In the genomic region with DNA sequence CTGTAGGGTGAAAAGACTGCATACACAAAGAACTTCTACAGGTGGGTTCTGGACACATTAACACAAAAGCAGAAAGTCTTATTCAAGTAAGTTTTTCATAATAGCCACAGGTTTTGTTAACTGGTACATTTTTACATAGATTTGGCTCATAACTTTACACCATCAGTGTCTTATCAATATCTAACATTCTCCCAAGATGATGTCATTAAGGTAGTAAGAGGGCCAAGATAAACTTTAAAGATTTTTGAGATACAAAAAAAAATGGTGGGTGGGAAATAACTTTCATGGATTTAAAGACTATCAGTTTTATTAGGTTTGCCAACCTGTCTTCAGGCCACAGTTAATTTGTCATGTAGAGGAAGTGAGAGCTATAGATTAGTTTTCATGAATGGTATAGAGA, we compare ENCODE assay signal across 10 cellular contexts. TPM values are rescaled to one million over a fixed set of nuclear protein-coding genes. Genes with fewer than 3 reads are reported as not detected.
DNase-seq lines count a peak whose midpoint lies in the region; ATAC-seq and TF ChIP-seq lines count a peak whose summit lies in the region.
"Had no signal": no experiment of that assay in that cellular context is flagged by ENCODE, and none has a peak within 500 bp of the region (broad histone marks: within the 10 kb centered on the region; RNA-seq: fewer than 3 reads in every experiment).

No MANE protein-coding gene starts in this region.

- H3K27ac ChIP-seq in OCI-LY3 (ENCODE audit: low read length), result no peak overlapping the region
- H3K27ac ChIP-seq in osteoblast (ENCODE audit: low read depth, low read length), result peak overlapping the region; percentile 100
- H3K27ac ChIP-seq: body of pancreas had no signal

- H4K20me1 ChIP-seq in OCI-LY3 (ENCODE audit: insufficient read depth, low read length), result peaks cover 27% of the 10 kb centered on the region
- H4K20me1 ChIP-seq in osteoblast (ENCODE audit: insufficient read depth, low read length), result peaks cover 10% of the 10 kb centered on the region

- H3K4me1 ChIP-seq in OCI-LY3 (ENCODE audit: low read length) (peaks cover 26% of the 10 kb centered on the region), osteoblast (ENCODE audit: insufficient read depth, low read length) (peaks cover 20% of the 10 kb centered on the region)

- TF ChIP-seq CTCF in OCI-LY3 (IDR thresholded peaks at IDR 0.05; ENCODE audit: low read depth, low read length), result no peak
- TF ChIP-seq CTCF in osteoblast (IDR thresholded peaks at IDR 0.05; ENCODE audit: extremely low read depth, low read depth, low read length), result no peak

- H3K9me3 Mint-ChIP-seq in activated CD4-positive, alpha-beta T cell treated with anti-CD3 and anti-CD28 coated beads for 36 hours (ENCODE audit: low read depth), result no peaks in the 10 kb centered on the region
- no peaks in the 10 kb centered on the region for H3K9me3 Mint-ChIP-seq in dendritic cell treated with granulocyte-macrophage colony-stimulating factor and Interleukin-4, amounts not matched to agents 40 ng/mL and 50 ng/mL, for 4 days

- CTCF ChIA-PET in activated CD4-positive, alpha-beta T cell treated with anti-CD3 and anti-CD28 coated beads for 36 hours (lab: Charles Lee), result interaction anchor here (1.0 to 1.3 kb wide), 4 partner anchors 12 to 140 kb away, joined by 3 to 4 read pairs (median 4); no protein-coding TSS in a partner anchor

- H3K4me2 ChIP-seq in OCI-LY3 (ENCODE audit: low read length), result peak overlapping the region; percentile 80
- H3K4me2 ChIP-seq in osteoblast (ENCODE audit: insufficient read depth, low read length), result peak overlapping the region; percentile 90

- H3K4me3 ChIP-seq in OCI-LY3 (ENCODE audit: low read length) (peak overlapping the region; percentile 84), osteoblast (ENCODE audit: insufficient read depth, low read length) (peak overlapping the region; percentile 11)
- H3K4me3 ChIP-seq: body of pancreas had no signal

- POLR2A ChIA-PET in activated CD4-positive, alpha-beta T cell treated with anti-CD3 and anti-CD28 coated beads for 36 hours (lab: Charles Lee), result interaction anchor here (1.1 to 1.4 kb wide), 3 partner anchors 74 to 277 kb away, joined by 4 to 6 read pairs (median 4); a partner anchor contains a TSS

- H3K79me2 ChIP-seq in OCI-LY3 (ENCODE audit: low read length) (peaks cover 68% of the 10 kb centered on the region), osteoblast (ENCODE audit: insufficient read depth, low read length) (peaks cover 66% of the 10 kb centered on the region)

- H3K27ac Mint-ChIP-seq in activated CD4-positive, alpha-beta T cell treated with anti-CD3 and anti-CD28 coated beads for 36 hours, result peak overlapping the region; percentile 92
- no peak overlapping the region for H3K27ac Mint-ChIP-seq in dendritic cell treated with granulocyte-macrophage colony-stimulating factor and Interleukin-4, amounts not matched to agents 40 ng/mL and 50 ng/mL, for 4 days

- H3K36me3 Mint-ChIP-seq in activated CD4-positive, alpha-beta T cell treated with anti-CD3 and anti-CD28 coated beads for 36 hours (ENCODE audit: low read depth), result peaks cover 42% of the 10 kb centered on the region
- H3K36me3 Mint-ChIP-seq in dendritic cell treated with granulocyte-macrophage colony-stimulating factor and Interleukin-4, amounts not matched to agents 40 ng/mL and 50 ng/mL, for 4 days (ENCODE audit: low read depth), result peaks cover 43% of the 10 kb centered on the region

- H3K36me3 ChIP-seq in OCI-LY3 (replicated peaks; ENCODE audit: low read depth, low read length) (peaks cover 19% of the 10 kb centered on the region), osteoblast (ENCODE audit: insufficient read depth, low read length) (peaks cover 14% of the 10 kb centered on the region)

- H3K4me3 Mint-ChIP-seq in activated CD4-positive, alpha-beta T cell treated with anti-CD3 and anti-CD28 coated beads for 36 hours, result peak overlapping the region; percentile 98
- H3K4me3 Mint-ChIP-seq in dendritic cell treated with granulocyte-macrophage colony-stimulating factor and Interleukin-4, amounts not matched to agents 40 ng/mL and 50 ng/mL, for 4 days, result peak overlapping the region; percentile 7

- H3K9ac ChIP-seq in OCI-LY3 (ENCODE audit: low read length), result peak overlapping the region; percentile 91

- no peaks in the 10 kb centered on the region for H3K27me3 Mint-ChIP-seq in activated CD4-positive, alpha-beta T cell treated with anti-CD3 and anti-CD28 coated beads for 36 hours
- no peaks in the 10 kb centered on the region for H3K27me3 Mint-ChIP-seq in dendritic cell treated with granulocyte-macrophage colony-stimulating factor and Interleukin-4, amounts not matched to agents 40 ng/mL and 50 ng/mL, for 4 days

- intact Hi-C loops in activated CD4-positive, alpha-beta T cell treated with anti-CD3 and anti-CD28 coated beads for 36 hours (cut with DNase I, micrococcal nuclease), result loop anchor here (2.0 to 10.0 kb wide), 3 partner anchors 147 to 920 kb away; a partner anchor contains a TSS
- intact Hi-C loops in dendritic cell treated with granulocyte-macrophage colony-stimulating factor and Interleukin-4, amounts not matched to agents 40 ng/mL and 50 ng/mL, for 4 days (cut with micrococcal nuclease), result no loop called here

- H2AFZ ChIP-seq in OCI-LY3 (ENCODE audit: low read depth, low read length) (no peak overlapping the region), osteoblast (ENCODE audit: low read length) (no peak overlapping the region)

- no peak for DNase-seq in activated CD4-positive, alpha-beta T cell treated with anti-CD3 and anti-CD28 coated beads for 36 hours
- DNase-seq in activated CD4-positive, alpha-beta T cell treated with anti-CD3 and anti-CD28 coated beads for 4 hours, result no peak
- DNase-seq in osteoblast (ENCODE audit: insufficient read length, low spot score, missing footprints) (no peak), anterior cingulate cortex (lab: John Stamatoyannopoulos, UW) (no peak)
- no peak for DNase-seq in stimulated activated CD4-positive, alpha-beta T cell treated with anti-CD3 and anti-CD28 coated beads, Interleukin-2, amount 100 ng/mL, for 48 hours
- DNase-seq: body of pancreas, NCI-H187 treated with DMSO at 0.1 percent for 48 hours had no signal

- H3K9me3 ChIP-seq in OCI-LY3 (ENCODE audit: insufficient read depth, low read length) (no peaks in the 10 kb centered on the region), osteoblast (ENCODE audit: low read depth, low read length) (no peaks in the 10 kb centered on the region)
- H3K9me3 ChIP-seq: body of pancreas had no signal

- peaks cover 43% of the 10 kb centered on the region for H3K4me1 Mint-ChIP-seq in activated CD4-positive, alpha-beta T cell treated with anti-CD3 and anti-CD28 coated beads for 36 hours
- peaks cover 30% of the 10 kb centered on the region for H3K4me1 Mint-ChIP-seq in dendritic cell treated with granulocyte-macrophage colony-stimulating factor and Interleukin-4, amounts not matched to agents 40 ng/mL and 50 ng/mL, for 4 days (ENCODE audit: low read depth)

- H3K27me3 ChIP-seq in OCI-LY3 (ENCODE audit: low read depth, low read length) (no peaks in the 10 kb centered on the region), osteoblast (ENCODE audit: insufficient read depth, low read length) (no peaks in the 10 kb centered on the region)
- H3K27me3 ChIP-seq: body of pancreas had no signal

- ATAC-seq in activated CD4-positive, alpha-beta T cell treated with anti-CD3 and anti-CD28 coated beads for 36 hours, result no peak
- no peak for ATAC-seq in HG03565 (IDR thresholded peaks at IDR 0.05; ENCODE audit: unreplicated experiment)
- ATAC-seq: body of pancreas had no signal

RNA-seq across cellular contexts. Expression of a gene that starts 1.7 kb away (rescaled TPM):
- total RNA-seq in activated CD4-positive, alpha-beta T cell treated with anti-CD3 and anti-CD28 coated beads for 36 hours, result 100 to 1,000 TPM; 177 to 179 TPM
- total RNA-seq in osteoblast, result 71.3 and 72.0 TPM in 2 replicates
